Comparison of ENCODE assay signal across 19 cellular contexts in the genomic region with DNA sequence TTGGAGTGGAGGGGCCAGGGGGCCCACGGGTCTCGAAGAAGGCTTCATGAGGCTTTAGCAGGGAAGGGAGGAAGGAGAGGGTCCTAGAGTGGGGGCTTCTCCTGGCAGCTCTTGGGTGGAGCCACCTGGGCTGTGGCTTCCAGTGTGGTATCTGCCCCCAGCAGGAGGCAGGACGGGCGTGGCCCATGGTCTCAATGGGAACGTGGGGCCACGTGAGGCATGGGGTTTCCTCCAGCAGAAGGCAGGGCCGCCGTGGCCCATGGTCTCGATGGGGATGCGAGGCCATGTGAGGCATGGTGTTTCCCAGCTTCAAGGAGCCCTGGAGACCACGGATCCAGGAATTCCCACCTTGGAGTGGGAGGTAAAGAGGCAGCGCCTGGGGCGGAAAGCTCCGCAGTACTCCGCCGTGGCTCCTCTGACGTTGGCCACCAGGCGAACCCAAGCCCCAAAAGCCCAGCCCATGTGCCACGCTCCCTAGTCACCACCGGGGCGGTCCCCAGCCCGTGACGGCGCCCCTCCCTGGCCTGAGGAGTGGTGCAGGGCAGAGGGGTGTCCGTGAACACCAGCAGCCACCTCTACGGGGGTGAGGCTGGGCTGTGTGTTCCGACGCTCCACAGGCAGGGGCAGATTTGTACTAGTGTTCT.
DNase-seq lines count a peak whose midpoint lies in the region; ATAC-seq, FAIRE-seq and TF ChIP-seq lines count a peak whose summit lies in the region.
"Had no signal": no experiment of that assay in that cellular context is flagged by ENCODE, and none has a peak within 500 bp of the region (broad histone marks: within the 10 kb centered on the region; RNA-seq: fewer than 3 reads in every experiment).

No MANE protein-coding gene starts in this region.

- intact Hi-C loops in Caco-2 (cut with micrococcal nuclease; ENCODE audit: unreplicated experiment) (no loop called here), HCT116 (cut with micrococcal nuclease) (no loop called here), K562 (cut with micrococcal nuclease) (no loop called here), mucosa of descending colon (cut with DNase I, micrococcal nuclease) (no loop called here)

- TF ChIP-seq CTCF in Caco-2 (IDR thresholded peaks at IDR 0.05; ENCODE audit: insufficient read depth in 1 of 2, low read depth in 1 of 2, low read length in 1 of 2, severe bottlenecking in 1 of 2, unreplicated experiment in 1 of 2) (peak; percentile 3 to 28), HCT116 (IDR thresholded peaks at IDR 0.05 in 2 of 3, conservative IDR thresholded peaks at IDR 0.05 in 1 of 3; ENCODE audit: borderline replicate concordance in 1 of 3, insufficient read depth in 1 of 3, low read depth in 2 of 3, low read length in 2 of 3) (peak in 2 of 3 experiments; percentile 8 to 29; a peak in 2 of 6 replicates), K562 (IDR thresholded peaks at IDR 0.05 in 2 of 3, conservative IDR thresholded peaks at IDR 0.05 in 1 of 3; ENCODE audit: insufficient read depth in 2 of 3, low read depth in 1 of 3, low read length in 3 of 3) (peak in 1 of 3 experiments; percentile 42; a peak in 2 of 6 replicates), neural crest cell (conservative IDR thresholded peaks at IDR 0.05) (no peak), mucosa of descending colon (IDR thresholded peaks at IDR 0.05) (no peak)

- H3K4me1 ChIP-seq in Caco-2 (peaks cover 9% of the 10 kb centered on the region), HCT116 (ENCODE audit: control insufficient read depth in 1 of 2, insufficient read depth in 2 of 2, low read length in 2 of 2) (no peaks in the 10 kb centered on the region; a peak in 1 of 4 replicates), K562 (replicated peaks in 1 of 2; ENCODE audit: control insufficient read depth in 2 of 2, insufficient read depth in 2 of 2, low read length in 2 of 2) (peaks cover 26 to 84% of the 10 kb centered on the region in 2 experiments), mucosa of descending colon (ENCODE audit: low read depth) (no peaks in the 10 kb centered on the region)
- H3K4me1 ChIP-seq: SJSA1 had no signal

- DNase-seq in Caco-2 (no peak), HCT116 (ENCODE audit: low read depth, low spot score) (no peak), K562 (ENCODE audit: extremely low read depth in 1 of 4, low spot score in 3 of 4) (peak; percentile 37 to 69 (median 58)), neural crest cell (ENCODE audit: low read depth, low spot score) (no peak), mucosa of descending colon (no peak), NCI-H526 (lab: John Stamatoyannopoulos, UW) (no peak), Kasumi-1 (lab: John Stamatoyannopoulos, UW) (no peak)
- DNase-seq: AML-193; GF-D8; GOT3; NCI-H1436; NCI-H2029 treated with DMSO at 0.1 percent for 48 hours; NCI-H226; NCI-H69; NK-92 treated with Interleukin-12 subunit alpha and Interleukin-12 subunit beta, amount 100 ng/mL, for 24 hours; OCI-M1 had no signal

- H3K27ac ChIP-seq in HCT116 (ENCODE audit: low read depth, low read length) (no peak overlapping the region; the same call in 1 of the 2 replicates), K562 (ENCODE audit: extremely low read depth, low read depth, low read length) (no peak overlapping the region)
- H3K27ac ChIP-seq: RWPE1, SJSA1 had no signal

- H3K9ac ChIP-seq in HCT116 (ENCODE audit: low read length) = no peak overlapping the region
- H3K9ac ChIP-seq in K562 (ENCODE audit: insufficient read depth in 1 of 2, low read depth in 2 of 2, low read length in 2 of 2) = peak overlapping the region in 1 of 2 experiments; percentile 79; a peak in 2 of 4 replicates

- H3K36me3 Mint-ChIP-seq in Caco-2 (ENCODE audit: insufficient read depth, unreplicated experiment) (peaks cover 4% of the 10 kb centered on the region), neural crest cell (ENCODE audit: low read depth) (no peaks in the 10 kb centered on the region)

- no peaks in the 10 kb centered on the region for H3K9me2 ChIP-seq in HCT116 (ENCODE audit: insufficient read depth)

- H3K4me3 ChIP-seq in Caco-2 (ENCODE audit: low read depth, low read length) = no peak overlapping the region
- no peak overlapping the region for H3K4me3 ChIP-seq in HCT116 (replicated peaks in 1 of 2; ENCODE audit: low read depth in 1 of 2, low read length in 2 of 2)
- H3K4me3 ChIP-seq in K562 = no peak overlapping the region
- H3K4me3 ChIP-seq in mucosa of descending colon = no peak overlapping the region
- H3K4me3 ChIP-seq: SJSA1 had no signal

- H3K4me2 ChIP-seq in HCT116 (ENCODE audit: low read length) = no peak overlapping the region
- H3K4me2 ChIP-seq in K562 (ENCODE audit: insufficient read depth, low read length) = no peak overlapping the region

- POLR2A ChIA-PET in Caco-2 (lab: Charles Lee) = interaction anchor here (0.6 kb wide), 1 partner anchor 194 kb away, joined by 4 read pairs; no protein-coding TSS in a partner anchor
- POLR2A ChIA-PET in HCT116 (lab: Charles Lee) = no interaction called here
- POLR2A ChIA-PET in K562 (lab: Yijun Ruan, JAX) = interaction anchor here (0.6 to 1.4 kb wide), 3 partner anchors 15 to 574 kb away, joined by 3 to 5 read pairs (median 3); no protein-coding TSS in a partner anchor

- no peak for TF ChIP-seq POLR2A in HCT116 (IDR thresholded peaks at IDR 0.05; ENCODE audit: borderline replicate concordance, extremely low read depth, insufficient read depth, insufficient read length)
- no peak for TF ChIP-seq POLR2A in K562 (conservative IDR thresholded peaks at IDR 0.05)

- in situ Hi-C loops in K562 (cut with MboI) = no loop called here

- FAIRE-seq in K562 (lab: Jason Lieb, UNC) = no peak

- no peaks in the 10 kb centered on the region for H3K4me1 Mint-ChIP-seq in Caco-2 (ENCODE audit: low read depth, unreplicated experiment)
- H3K4me1 Mint-ChIP-seq in neural crest cell = no peaks in the 10 kb centered on the region

- H4K20me1 ChIP-seq in HCT116 (ENCODE audit: insufficient read depth) (no peaks in the 10 kb centered on the region), K562 (replicated peaks; ENCODE audit: control insufficient read depth, insufficient read depth, low read length) (no peaks in the 10 kb centered on the region)

- H3K36me3 ChIP-seq in Caco-2 (ENCODE audit: control insufficient read depth, insufficient read depth, low read length) = no peaks in the 10 kb centered on the region
- H3K36me3 ChIP-seq in HCT116 (ENCODE audit: control insufficient read depth in 1 of 2, insufficient read depth in 2 of 2, low read length in 2 of 2) = no peaks in the 10 kb centered on the region
- H3K36me3 ChIP-seq in K562 (ENCODE audit: control insufficient read depth, insufficient read depth, low read length) = no peaks in the 10 kb centered on the region
- H3K36me3 ChIP-seq in mucosa of descending colon (ENCODE audit: low read depth) = no peaks in the 10 kb centered on the region
- H3K36me3 ChIP-seq: SJSA1 had no signal

- H3K27ac Mint-ChIP-seq in Caco-2 (ENCODE audit: unreplicated experiment) (no peak overlapping the region), neural crest cell (ENCODE audit: unreplicated experiment) (peak overlapping the region; percentile 43)

- no peak overlapping the region for H3K4me3 Mint-ChIP-seq in Caco-2 (ENCODE audit: unreplicated experiment)
- no peak overlapping the region for H3K4me3 Mint-ChIP-seq in neural crest cell

- WGBS in K562 (ENCODE audit: insufficient coverage, low coverage, missing lambda C conversion rate) = 41% methylated on average over 23 of the region's 28 CpGs

- CTCF ChIA-PET in Caco-2 (lab: Charles Lee) (interaction anchor here (0.6 kb wide), 1 partner anchor 236 kb away, joined by 3 read pairs; no protein-coding TSS in a partner anchor), HCT116 (lab: Charles Lee) (no interaction called here), K562 (lab: Yijun Ruan, JAX; ENCODE audit: low intra/inter-chr PET ratio) (no interaction called here)

- H3K9me3 ChIP-seq in Caco-2 (no peaks in the 10 kb centered on the region), HCT116 (ENCODE audit: control insufficient read depth in 1 of 2, insufficient read depth in 1 of 2, low read depth in 1 of 2, low read length in 2 of 2) (no peaks in the 10 kb centered on the region), K562 (replicated peaks; ENCODE audit: control insufficient read depth, insufficient read depth, low read depth, low read length) (no peaks in the 10 kb centered on the region), mucosa of descending colon (no peaks in the 10 kb centered on the region)
- H3K9me3 ChIP-seq: SJSA1 had no signal

- H2AFZ ChIP-seq in HCT116 (ENCODE audit: low read depth, low read length, poor library complexity, severe bottlenecking) (no peak overlapping the region), K562 (ENCODE audit: low read depth, low read length) (peak overlapping the region; percentile 35; the same call in 1 of the 2 replicates)

- H3K27me3 Mint-ChIP-seq in Caco-2 (ENCODE audit: insufficient read depth, unreplicated experiment) = no peaks in the 10 kb centered on the region
- H3K27me3 Mint-ChIP-seq in neural crest cell (ENCODE audit: low read depth) = no peaks in the 10 kb centered on the region

- BruUV-seq in Caco-2 (replicated peaks; lab: Mats Ljungman, UMichigan) (no TSS peak), HCT116 (replicated peaks; lab: Mats Ljungman, UMichigan) (no TSS peak), K562 (replicated peaks; lab: Mats Ljungman, UMichigan) (no TSS peak)

- no peaks in the 10 kb centered on the region for H3K79me2 ChIP-seq in HCT116 (ENCODE audit: insufficient read depth, low read length)
- H3K79me2 ChIP-seq in K562 (ENCODE audit: control insufficient read depth, insufficient read depth, low read length) = no peaks in the 10 kb centered on the region; the same call in 2 of the 3 replicates

- no peak for TF ChIP-seq EP300 in K562 (IDR thresholded peaks at IDR 0.05; ENCODE audit: low read length)

- H3K9me1 ChIP-seq in K562 (ENCODE audit: control insufficient read depth, insufficient read depth, low read length) = peaks cover 2% of the 10 kb centered on the region

- ATAC-seq in HCT116 = peak; percentile 51
- ATAC-seq in K562 = no peak
- no peak for ATAC-seq in mucosa of descending colon
- no peak for ATAC-seq in GM18873 (IDR thresholded peaks at IDR 0.05; ENCODE audit: low FRiP score, unreplicated experiment)

- H3K9me3 Mint-ChIP-seq in Caco-2 (ENCODE audit: unreplicated experiment) = no peaks in the 10 kb centered on the region
- no peaks in the 10 kb centered on the region for H3K9me3 Mint-ChIP-seq in neural crest cell

- RAD21 ChIA-PET in HCT116 (lab: Charles Lee; ENCODE audit: low non-redundant PET in 1 of 2, low total read pairs in 2 of 2, uncharacterized antibody in 2 of 2, unreplicated experiment in 2 of 2) = no interaction called here

- TF ChIP-seq RAD21 in HCT116 (IDR thresholded peaks at IDR 0.05; ENCODE audit: low read depth) (no peak), K562 (CRISPR knock-in tag; conservative IDR thresholded peaks at IDR 0.05 in 1 of 2, IDR thresholded peaks at IDR 0.05 in 1 of 2) (no peak)

- H3K27me3 ChIP-seq in Caco-2 (replicated peaks; ENCODE audit: control insufficient read depth, insufficient read depth, low read length) (no peaks in the 10 kb centered on the region), HCT116 (ENCODE audit: insufficient read depth, low read length) (no peaks in the 10 kb centered on the region), K562 (ENCODE audit: control insufficient read depth in 2 of 2, insufficient read depth in 2 of 2, low read length in 2 of 2) (peaks cover 5 to 32% of the 10 kb centered on the region in 2 experiments; a peak in 4 of 5 replicates)

TF ChIP-seq in K562, 482 proteins besides CTCF, POLR2A, EP300 and RAD21 (continues in another document):
- no peak for TF ChIP-seq ZBED1 (IDR thresholded peaks at IDR 0.05)
- TF ChIP-seq L3MBTL2 (IDR thresholded peaks at IDR 0.05) = peak; percentile 88

Comparison
In these comparisons a context has a peak if more than half of its experiments do, and no peak if none do; other contexts are left out.
1. DNase-seq: peak in K562 (4 of 4); none in Caco-2 (0 of 2), HCT116 (single experiment), neural crest cell (single experiment), mucosa of descending colon (0 of 3), NCI-H526 (0 of 2) and Kasumi-1 (0 of 2).
2. CTCF ChIP-seq: peak in Caco-2 (2 of 2) and HCT116 (2 of 3); none in neural crest cell (single experiment) and mucosa of descending colon (single experiment).